ENCODE assay signal across 8 cellular contexts in genomic region chr11:554824-555499, GRCh38.
DNase-seq lines count a peak whose midpoint lies in the region; ATAC-seq, FAIRE-seq and TF ChIP-seq lines count a peak whose summit lies in the region.

No MANE protein-coding gene starts in this region.

- peak overlapping the region; percentile 65 for H3K4me3 ChIP-seq in coronary artery

- peak; percentile 63 for TF ChIP-seq CTCF in D721Med (IDR thresholded peaks at IDR 0.05; ENCODE audit: insufficient read depth, missing control alignments)
- peak; percentile 50 for TF ChIP-seq CTCF in coronary artery (IDR thresholded peaks at IDR 0.05)

- no peak overlapping the region for H3K27ac ChIP-seq in coronary artery

- peak overlapping the region; percentile 42 for H3K4me3 Mint-ChIP-seq in stimulated activated effector memory CD8-positive, alpha-beta T cell treated with anti-CD3 and anti-CD28 coated beads, Interleukin-12 subunit alpha, Interleukin-12 subunit beta, amount 100 ng/mL, for 72 hours

- FAIRE-seq in D721Med (lab: Jason Lieb, UNC): no peak

- peak; percentile 45 for DNase-seq in D721Med (ENCODE audit: insufficient read length, low spot score)
- DNase-seq in NCI-H2196 (lab: John Stamatoyannopoulos, UW; ENCODE audit: unreplicated experiment): peak; percentile 88
- peak; percentile 80 to 84 for DNase-seq in activated CD4-positive, alpha-beta T cell treated with anti-CD3 and anti-CD28 coated beads for 4 hours
- DNase-seq in coronary artery (ENCODE audit: low spot score): no peak
- peak; percentile 36 for DNase-seq in medulla oblongata (ENCODE audit: extremely low spot score)
- peak; percentile 65 to 82 for DNase-seq in stimulated activated effector memory CD8-positive, alpha-beta T cell treated with anti-CD3 and anti-CD28 coated beads, Interleukin-12 subunit alpha, Interleukin-12 subunit beta, amount 100 ng/mL, for 72 hours (ENCODE audit: low spot score in 2 of 2)

- H3K4me1 Mint-ChIP-seq in stimulated activated effector memory CD8-positive, alpha-beta T cell treated with anti-CD3 and anti-CD28 coated beads, Interleukin-12 subunit alpha, Interleukin-12 subunit beta, amount 100 ng/mL, for 72 hours: peaks cover 4% of the 10 kb centered on the region

- no peak overlapping the region for H3K27ac Mint-ChIP-seq in stimulated activated effector memory CD8-positive, alpha-beta T cell treated with anti-CD3 and anti-CD28 coated beads, Interleukin-12 subunit alpha, Interleukin-12 subunit beta, amount 100 ng/mL, for 72 hours

- H3K36me3 Mint-ChIP-seq in stimulated activated effector memory CD8-positive, alpha-beta T cell treated with anti-CD3 and anti-CD28 coated beads, Interleukin-12 subunit alpha, Interleukin-12 subunit beta, amount 100 ng/mL, for 72 hours: peaks cover 4% of the 10 kb centered on the region

- ATAC-seq in HG02610 (IDR thresholded peaks at IDR 0.05; ENCODE audit: unreplicated experiment) (peak; percentile 38), HG02970 (IDR thresholded peaks at IDR 0.05; ENCODE audit: low FRiP score, unreplicated experiment) (no peak)
- peak; percentile 78 for ATAC-seq in stimulated activated effector memory CD8-positive, alpha-beta T cell treated with anti-CD3 and anti-CD28 coated beads, Interleukin-12 subunit alpha, Interleukin-12 subunit beta, amount 100 ng/mL, for 72 hours

- H3K9me3 Mint-ChIP-seq in stimulated activated effector memory CD8-positive, alpha-beta T cell treated with anti-CD3 and anti-CD28 coated beads, Interleukin-12 subunit alpha, Interleukin-12 subunit beta, amount 100 ng/mL, for 72 hours: no peaks in the 10 kb centered on the region
